In the genomic region with DNA sequence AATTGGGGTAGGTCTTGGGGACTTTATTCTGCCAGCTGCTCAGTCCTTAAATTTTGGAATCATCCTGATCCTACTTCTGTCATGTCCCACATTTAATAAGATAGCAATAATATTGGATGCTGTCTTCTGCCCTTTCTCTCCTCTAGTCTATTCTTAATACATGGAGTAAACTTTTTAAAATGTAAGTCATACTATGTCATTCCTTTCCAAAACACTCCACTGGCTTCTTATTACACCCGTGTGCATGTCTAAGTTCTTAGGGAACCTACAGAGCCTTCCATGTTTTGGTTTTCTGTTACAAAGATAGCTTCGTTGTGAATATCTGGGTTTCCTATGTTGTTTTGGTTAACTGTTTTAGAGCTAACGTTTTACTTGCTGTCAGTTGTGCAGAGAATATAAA, we compare ENCODE assay signal across 23 cellular contexts. TPM values are rescaled to one million over a fixed set of nuclear protein-coding genes. Genes with fewer than 3 reads are reported as not detected.
DNase-seq lines count a peak whose midpoint lies in the region; ATAC-seq and TF ChIP-seq lines count a peak whose summit lies in the region.
"Had no signal": no experiment of that assay in that cellular context is flagged by ENCODE, and none has a peak within 500 bp of the region (broad histone marks: within the 10 kb centered on the region; RNA-seq: fewer than 3 reads in every experiment).

No MANE protein-coding gene starts in this region.

- H3K27ac ChIP-seq in trophoblast cell (ENCODE audit: low read depth, low read length) (no peak overlapping the region), gastrocnemius medialis (peak overlapping the region; percentile 12 to 68 (median 45))
- H3K27ac ChIP-seq: 22Rv1; A549; BLaER1 treated with 17β-estradiol and CSF1 and Interleukin-3, amounts not matched to agents 10 nM and 100 nM; C4-2B had no signal

- no peak overlapping the region for H2AFZ ChIP-seq in trophoblast cell (ENCODE audit: insufficient read depth, low read length, poor library complexity)

- no peak overlapping the region for H2BK120ac ChIP-seq in trophoblast cell (ENCODE audit: insufficient read depth, low read length, poor library complexity)

- H3K4me1 Mint-ChIP-seq in central memory CD8-positive, alpha-beta T cell = peaks cover 65% of the 10 kb centered on the region
- peaks cover 37 to 74% of the 10 kb centered on the region in 2 donors for H3K4me1 Mint-ChIP-seq in effector memory CD8-positive, alpha-beta T cell (ENCODE audit: low read depth in 2 of 2)

- in situ Hi-C loops in gastrocnemius medialis (cut with MboI; ENCODE audit: low sequenced_read_pairs in 4 of 4) = no loop called here

- H3K27me3 ChIP-seq in trophoblast cell (ENCODE audit: insufficient read depth, low read length) (no peaks in the 10 kb centered on the region), gastrocnemius medialis (no peaks in the 10 kb centered on the region)
- H3K27me3 ChIP-seq: BLaER1 treated with 17β-estradiol and CSF1 and Interleukin-3, amounts not matched to agents 10 nM and 100 nM had no signal

- TF ChIP-seq CTCF in gastrocnemius medialis (IDR thresholded peaks at IDR 0.05 in 4 of 5, conservative IDR thresholded peaks at IDR 0.05 in 1 of 5) = no peak

- no peak overlapping the region for H3K14ac ChIP-seq in trophoblast cell (ENCODE audit: low read length)

- H3K18ac ChIP-seq in trophoblast cell (ENCODE audit: low read length) = no peak overlapping the region

- DNase-seq in central memory CD8-positive, alpha-beta T cell (ENCODE audit: low spot score in 2 of 2) = no peak
- no peak for DNase-seq in effector memory CD8-positive, alpha-beta T cell
- DNase-seq in trophoblast cell (no peak), gastrocnemius medialis (no peak), RKO (ENCODE audit: low spot score) (no peak), HT-29 (ENCODE audit: low spot score) (no peak), DMS53 treated with DMSO at 0.1 percent for 48 hours (lab: John Stamatoyannopoulos, UW; ENCODE audit: unreplicated experiment) (no peak), kidney tubule cell (ENCODE audit: low spot score) (no peak)
- DNase-seq: AML-193; Caco-2; Calu3; CD4-positive, alpha-beta T cell; CD8-positive, alpha-beta T cell; DMS79; DND-41; EL; GDM1 had no signal

- no peaks in the 10 kb centered on the region for H3K27me3 Mint-ChIP-seq in central memory CD8-positive, alpha-beta T cell
- no peaks in the 10 kb centered on the region for H3K27me3 Mint-ChIP-seq in effector memory CD8-positive, alpha-beta T cell
- H3K27me3 Mint-ChIP-seq: B cell; CD4-positive, alpha-beta T cell had no signal

- WGBS in trophoblast cell (ENCODE audit: extremely low coverage, insufficient coverage, insufficient read length) = no CpG with 5 or more reads among the region's 3 CpGs

- peak overlapping the region; percentile 62 for H3K4ac ChIP-seq in trophoblast cell (ENCODE audit: low read depth, low read length)

- no peak overlapping the region for H2BK5ac ChIP-seq in trophoblast cell (ENCODE audit: low read depth, low read length, poor library complexity)

- H3K27ac Mint-ChIP-seq in central memory CD8-positive, alpha-beta T cell (ENCODE audit: low read depth) = peak overlapping the region; percentile 22
- H3K27ac Mint-ChIP-seq in effector memory CD8-positive, alpha-beta T cell = peak overlapping the region; percentile 5 to 54
- H3K27ac Mint-ChIP-seq: B cell; CD4-positive, alpha-beta T cell had no signal

- H3K9me3 ChIP-seq in trophoblast cell (ENCODE audit: insufficient read depth, low read depth, low read length) (no peaks in the 10 kb centered on the region), gastrocnemius medialis (no peaks in the 10 kb centered on the region)
- H3K9me3 ChIP-seq: A549, Caco-2 had no signal

- H2BK12ac ChIP-seq in trophoblast cell (ENCODE audit: low read length) = no peak overlapping the region

- no peak overlapping the region for H4K12ac ChIP-seq in trophoblast cell (ENCODE audit: low read depth, low read length)

- H3K4me3 Mint-ChIP-seq in central memory CD8-positive, alpha-beta T cell = no peak overlapping the region
- no peak overlapping the region for H3K4me3 Mint-ChIP-seq in effector memory CD8-positive, alpha-beta T cell
- H3K4me3 Mint-ChIP-seq: B cell; CD4-positive, alpha-beta T cell; CD8-positive, alpha-beta T cell had no signal

- ATAC-seq in central memory CD8-positive, alpha-beta T cell (replicated peaks; ENCODE audit: extremely low read depth, poor library complexity, severe bottlenecking) = no peak
- ATAC-seq in effector memory CD8-positive, alpha-beta T cell (replicated peaks) = no peak
- ATAC-seq in gastrocnemius medialis = peak; percentile 87 to 91
- ATAC-seq: A549; CD8-positive, alpha-beta T cell; GM12878 had no signal

- H4K91ac ChIP-seq in trophoblast cell (ENCODE audit: low read depth, low read length) = no peak overlapping the region

- H4K8ac ChIP-seq in trophoblast cell (ENCODE audit: low read depth, low read length) = no peak overlapping the region

- intact Hi-C loops in gastrocnemius medialis (cut with DNase I; ENCODE audit: low total_unique reads) = loop anchor here (5.0 kb wide), 1 partner anchor 37 kb away; no protein-coding TSS in a partner anchor

- no peak overlapping the region for H3K9ac ChIP-seq in trophoblast cell (ENCODE audit: low read length)
- H3K9ac ChIP-seq: BLaER1 treated with 17β-estradiol and CSF1 and Interleukin-3, amounts not matched to agents 10 nM and 100 nM had no signal

- H3K23ac ChIP-seq in trophoblast cell (ENCODE audit: low read length) = no peak overlapping the region

- no peak overlapping the region for H2AK5ac ChIP-seq in trophoblast cell (ENCODE audit: low read length)

- H3K79me2 ChIP-seq in trophoblast cell (ENCODE audit: control insufficient read depth, insufficient read depth, low read length, poor library complexity) = peaks cover 5% of the 10 kb centered on the region

- H3K4me1 ChIP-seq in trophoblast cell (ENCODE audit: control insufficient read depth in 1 of 2, insufficient read depth in 2 of 2, low read length in 2 of 2) (peaks cover 0 to 2% of the 10 kb centered on the region in 2 experiments), gastrocnemius medialis (peaks cover 88% of the 10 kb centered on the region in 2 donors)

- no peaks in the 10 kb centered on the region for H3K36me3 ChIP-seq in trophoblast cell (ENCODE audit: control insufficient read depth in 1 of 2, insufficient read depth in 2 of 2, low read length in 2 of 2)
- H3K36me3 ChIP-seq in gastrocnemius medialis = no peaks in the 10 kb centered on the region

- H3K4me2 ChIP-seq in trophoblast cell (ENCODE audit: low read length) = no peak overlapping the region
- H3K4me2 ChIP-seq: A549; BLaER1 treated with 17β-estradiol and CSF1 and Interleukin-3, amounts not matched to agents 10 nM and 100 nM had no signal

- H3K36me3 Mint-ChIP-seq in central memory CD8-positive, alpha-beta T cell (ENCODE audit: insufficient read depth) = peaks cover 21% of the 10 kb centered on the region
- H3K36me3 Mint-ChIP-seq in effector memory CD8-positive, alpha-beta T cell (ENCODE audit: insufficient read depth) = peaks cover 29% of the 10 kb centered on the region

- no peak for TF ChIP-seq POLR2A in gastrocnemius medialis (IDR thresholded peaks at IDR 0.05)

- H3K4me3 ChIP-seq in trophoblast cell (ENCODE audit: low read depth, low read length) (no peak overlapping the region), gastrocnemius medialis (peak overlapping the region in 2 of 4 donors; percentile 3 to 5)
- H3K4me3 ChIP-seq: A549; BLaER1 treated with 17β-estradiol and CSF1 and Interleukin-3, amounts not matched to agents 10 nM and 100 nM; GM12878 had no signal

- no peaks in the 10 kb centered on the region for H3K79me1 ChIP-seq in trophoblast cell (ENCODE audit: low read length)

- no peaks in the 10 kb centered on the region for H3K9me3 Mint-ChIP-seq in central memory CD8-positive, alpha-beta T cell
- no peaks in the 10 kb centered on the region for H3K9me3 Mint-ChIP-seq in effector memory CD8-positive, alpha-beta T cell
- H3K9me3 Mint-ChIP-seq: CD4-positive, alpha-beta T cell; CD8-positive, alpha-beta T cell had no signal

RNA-seq across cellular contexts. Expression of gene USP25, which starts 35.1 kb away (rescaled TPM):
- polyA plus RNA-seq in trophoblast cell (2013) = 44.5 and 45.5 TPM in 2 replicates
- 100 to 1,000 TPM in 3 of 4 donors, 10 to 100 TPM in 1; 99.4 to 130 (median 107) TPM for total RNA-seq in gastrocnemius medialis
- total RNA-seq in HT-29 (2014; rRNA removed; shearing (Covaris generic)) = 9.9 and 13.3 TPM in 2 replicates

Comparison
In these comparisons a context has a peak if more than half of its experiments do, and no peak if none do; other contexts are left out.
1. ATAC-seq: peak in gastrocnemius medialis (2 of 2); none in central memory CD8-positive, alpha-beta T cell (single experiment) and effector memory CD8-positive, alpha-beta T cell (single experiment).